21 cellular contexts compared by ENCODE assay signal in the genomic region with DNA sequence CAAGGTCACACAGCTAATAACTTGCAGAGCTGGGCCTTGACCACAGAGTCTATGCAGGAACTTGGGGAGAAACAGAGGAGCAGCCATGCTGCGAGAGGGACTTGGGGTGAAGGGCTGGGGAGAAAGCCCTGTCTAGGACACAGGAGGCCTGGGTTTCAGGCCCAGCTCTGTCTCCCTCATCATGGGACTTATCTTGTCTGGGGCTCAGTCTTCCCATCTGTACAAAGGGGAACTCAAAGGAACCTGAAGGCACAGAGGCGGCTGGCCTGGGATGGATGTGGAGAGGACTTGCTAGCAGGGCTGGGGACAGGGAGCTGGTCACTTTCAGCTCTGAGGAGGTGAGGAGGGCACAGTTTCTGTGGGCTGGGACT. TPM values are rescaled to one million over a fixed set of nuclear protein-coding genes. Genes with fewer than 3 reads are reported as not detected.
A peak's percentile ranks its signal among the peaks of the same experiment; 100 is the strongest.
DNase-seq lines count a peak whose midpoint lies in the region; ATAC-seq and TF ChIP-seq lines count a peak whose summit lies in the region.
"Had no signal": no experiment of that assay in that cellular context is flagged by ENCODE, and none has a peak within 500 bp of the region (broad histone marks: within the 10 kb centered on the region; RNA-seq: fewer than 3 reads in every experiment).

No MANE protein-coding gene starts in this region.

- H3K36me3 Mint-ChIP-seq in endodermal cell (ENCODE audit: low read depth), result no peaks in the 10 kb centered on the region
- H3K36me3 Mint-ChIP-seq: CD14-positive monocyte; CD4-positive, alpha-beta memory T cell had no signal

- TF ChIP-seq RAD21 in liver (IDR thresholded peaks at IDR 0.05), result no peak

- H3K9me3 ChIP-seq in endodermal cell (ENCODE audit: control insufficient read depth, low read length) (no peaks in the 10 kb centered on the region), liver (ENCODE audit: control insufficient read depth in 4 of 4, low read length in 3 of 4) (no peaks in the 10 kb centered on the region), osteoblast (ENCODE audit: low read depth, low read length) (no peaks in the 10 kb centered on the region)
- H3K9me3 ChIP-seq: BLaER1 had no signal

- H3K27me3 ChIP-seq in endodermal cell (ENCODE audit: control insufficient read depth, insufficient read depth, low read length, poor library complexity, severe bottlenecking) (peaks cover 17% of the 10 kb centered on the region), liver (ENCODE audit: control insufficient read depth in 4 of 4, insufficient read depth in 4 of 4, low read length in 3 of 4) (no peaks in the 10 kb centered on the region), osteoblast (ENCODE audit: insufficient read depth, low read length) (peaks cover 10% of the 10 kb centered on the region)
- H3K27me3 ChIP-seq: BLaER1 had no signal

- no peaks in the 10 kb centered on the region for H3K79me2 ChIP-seq in osteoblast (ENCODE audit: insufficient read depth, low read length)

- WGBS in endodermal cell (ENCODE audit: insufficient coverage in 1 of 2, insufficient read length in 1 of 2), 2 experiments, result 88 to 97% methylated on average over 1 to 2 of the region's 2 CpGs
- WGBS in liver, result 91% methylated on average over 2 of the region's 2 CpGs

- no peak for ATAC-seq in HG02938 (IDR thresholded peaks at IDR 0.05; ENCODE audit: unreplicated experiment)
- ATAC-seq: GM12878 had no signal

- no peaks in the 10 kb centered on the region for H4K20me1 ChIP-seq in osteoblast (ENCODE audit: insufficient read depth, low read length)

- no peak overlapping the region for H3K4me2 ChIP-seq in osteoblast (ENCODE audit: insufficient read depth, low read length)
- H3K4me2 ChIP-seq: BLaER1 had no signal

- peaks cover 4% of the 10 kb centered on the region for H3K27me3 Mint-ChIP-seq in endodermal cell (ENCODE audit: insufficient read depth)

- DNase-seq in activated effector memory CD4-positive, alpha-beta T cell treated with anti-CD3 and anti-CD28 coated beads, Interleukin-2, amount 50 U/mL, for 16 hours, result peak; percentile 38
- DNase-seq in activated effector memory CD4-positive, alpha-beta T cell treated with Interleukin-2 at 50 U/mL for 16 hours, result no peak
- DNase-seq in endodermal cell (peak; percentile 35), osteoblast (ENCODE audit: insufficient read length, low spot score, missing footprints) (peak; percentile 19), T-helper 1 cell (no peak)
- DNase-seq in stimulated activated CD4-positive, alpha-beta T cell treated with anti-CD3 and anti-CD28 coated beads, Interleukin-2, amount 100 ng/mL, for 24 hours, result no peak
- DNase-seq: 8988T; CD4-positive, alpha-beta memory T cell; DMS153; DND-41; EL; GOT3; H9 had no signal

- no peak overlapping the region for H3K27ac Mint-ChIP-seq in endodermal cell
- H3K27ac Mint-ChIP-seq: CD4-positive, alpha-beta memory T cell; H9 had no signal

- H2AFZ ChIP-seq in osteoblast (ENCODE audit: low read length), result no peak overlapping the region

- H3K4me3 Mint-ChIP-seq in endodermal cell, result no peak overlapping the region
- H3K4me3 Mint-ChIP-seq: CD14-positive monocyte; CD4-positive, alpha-beta memory T cell; H9 had no signal

- peaks cover 17% of the 10 kb centered on the region for H3K4me1 Mint-ChIP-seq in endodermal cell
- H3K4me1 Mint-ChIP-seq: CD14-positive monocyte; CD4-positive, alpha-beta memory T cell had no signal

- H3K9me3 Mint-ChIP-seq in endodermal cell, result no peaks in the 10 kb centered on the region
- H3K9me3 Mint-ChIP-seq: CD14-positive monocyte; CD4-positive, alpha-beta memory T cell; H9 had no signal

- H3K4me3 ChIP-seq in endodermal cell (ENCODE audit: low read length) (no peak overlapping the region), liver (ENCODE audit: low read depth in 1 of 3, low read length in 3 of 3) (no peak overlapping the region), osteoblast (ENCODE audit: insufficient read depth, low read length) (no peak overlapping the region)
- H3K4me3 ChIP-seq: BLaER1, GM12878 had no signal

- TF ChIP-seq CTCF in endodermal cell (conservative IDR thresholded peaks at IDR 0.05) (no peak), liver (IDR thresholded peaks at IDR 0.05; ENCODE audit: low read depth, low read length, missing input control) (no peak), osteoblast (IDR thresholded peaks at IDR 0.05; ENCODE audit: extremely low read depth, low read depth, low read length) (no peak)

- no peaks in the 10 kb centered on the region for H3K36me3 ChIP-seq in endodermal cell (ENCODE audit: control insufficient read depth, insufficient read depth, low read length)
- peaks cover 3 to 26% (median 20%) of the 10 kb centered on the region in 4 donors for H3K36me3 ChIP-seq in liver (ENCODE audit: control insufficient read depth in 4 of 4, insufficient read depth in 3 of 4, low read depth in 1 of 4, low read length in 3 of 4)
- H3K36me3 ChIP-seq in osteoblast (ENCODE audit: insufficient read depth, low read length), result no peaks in the 10 kb centered on the region
- H3K36me3 ChIP-seq: BLaER1 had no signal

- H3K27ac ChIP-seq in endodermal cell (ENCODE audit: low read depth, low read length) (no peak overlapping the region), liver (ENCODE audit: low read depth in 1 of 2, low read length in 2 of 2) (peak overlapping the region; percentile 62 to 64), osteoblast (ENCODE audit: low read depth, low read length) (no peak overlapping the region)
- H3K27ac ChIP-seq: BLaER1 had no signal

- H3K4me1 ChIP-seq in endodermal cell (ENCODE audit: control insufficient read depth, insufficient read depth, low read length) (no peaks in the 10 kb centered on the region), liver (ENCODE audit: control insufficient read depth in 4 of 4, insufficient read depth in 4 of 4, low read length in 3 of 4) (peaks cover 12 to 51% (median 41%) of the 10 kb centered on the region in 4 donors), osteoblast (ENCODE audit: insufficient read depth, low read length) (no peaks in the 10 kb centered on the region)

- H3K9ac ChIP-seq in endodermal cell (ENCODE audit: extremely low read depth, low read length, poor library complexity, severe bottlenecking) (no peak overlapping the region), liver (ENCODE audit: low read depth in 1 of 2, low read length in 2 of 2) (peak overlapping the region in 1 of 2 donors; percentile 7)
- H3K9ac ChIP-seq: BLaER1 had no signal

TF ChIP-seq in liver, 16 proteins besides CTCF, POLR2A, EP300 and RAD21:
- TF ChIP-seq TAF1 (conservative IDR thresholded peaks at IDR 0.05) (no peak), JUND (IDR thresholded peaks at IDR 0.05) (no peak), HNF4A (conservative IDR thresholded peaks at IDR 0.05) (no peak), FOXA2 (IDR thresholded peaks at IDR 0.05) (no peak), HNF4G (IDR thresholded peaks at IDR 0.05) (no peak), RXRA (IDR thresholded peaks at IDR 0.05) (no peak), YY1 (IDR thresholded peaks at IDR 0.05) (no peak), SP1 (IDR thresholded peaks at IDR 0.05) (no peak), FOXA1 (IDR thresholded peaks at IDR 0.05) (no peak)
- TF ChIP-seq, protein P1, sequence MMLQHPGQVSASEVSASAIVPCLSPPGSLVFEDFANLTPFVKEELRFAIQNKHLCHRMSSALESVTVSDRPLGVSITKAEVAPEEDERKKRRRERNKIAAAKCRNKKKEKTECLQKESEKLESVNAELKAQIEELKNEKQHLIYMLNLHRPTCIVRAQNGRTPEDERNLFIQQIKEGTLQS (IDR thresholded peaks at IDR 0.05), result no peak
- TF ChIP-seq, protein P2, sequence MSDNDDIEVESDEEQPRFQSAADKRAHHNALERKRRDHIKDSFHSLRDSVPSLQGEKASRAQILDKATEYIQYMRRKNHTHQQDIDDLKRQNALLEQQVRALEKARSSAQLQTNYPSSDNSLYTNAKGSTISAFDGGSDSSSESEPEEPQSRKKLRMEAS (IDR thresholded peaks at IDR 0.05), result no peak
- TF ChIP-seq, protein P3, sequence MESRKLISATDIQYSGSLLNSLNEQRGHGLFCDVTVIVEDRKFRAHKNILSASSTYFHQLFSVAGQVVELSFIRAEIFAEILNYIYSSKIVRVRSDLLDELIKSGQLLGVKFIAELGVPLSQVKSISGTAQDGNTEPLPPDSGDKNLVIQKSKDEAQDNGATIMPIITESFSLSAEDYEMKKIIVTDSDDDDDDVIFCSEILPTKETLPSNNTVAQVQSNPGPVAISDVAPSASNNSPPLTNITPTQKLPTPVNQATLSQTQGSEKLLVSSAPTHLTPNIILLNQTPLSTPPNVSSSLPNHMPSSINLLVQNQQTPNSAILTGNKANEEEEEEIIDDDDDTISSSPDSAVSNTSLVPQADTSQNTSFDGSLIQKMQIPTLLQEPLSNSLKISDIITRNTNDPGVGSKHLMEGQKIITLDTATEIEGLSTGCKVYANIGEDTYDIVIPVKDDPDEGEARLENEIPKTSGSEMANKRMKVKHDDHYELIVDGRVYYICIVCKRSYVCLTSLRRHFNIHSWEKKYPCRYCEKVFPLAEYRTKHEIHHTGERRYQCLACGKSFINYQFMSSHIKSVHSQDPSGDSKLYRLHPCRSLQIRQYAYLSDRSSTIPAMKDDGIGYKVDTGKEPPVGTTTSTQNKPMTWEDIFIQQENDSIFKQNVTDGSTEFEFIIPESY (IDR thresholded peaks at IDR 0.05), result no peak

RNA-seq across cellular contexts. Expression of a gene that starts 36.9 kb away (rescaled TPM):
- under 1 TPM in 1 of 2 donors, not detected in 1; 0.13 TPM for total RNA-seq in endodermal cell
- polyA plus RNA-seq in endodermal cell (2013, experiment 1 of 2), result 0.28 TPM
- 0.21 TPM for polyA plus RNA-seq in endodermal cell (2013, experiment 2 of 2)
- not detected for total RNA-seq in liver
- under 1 TPM in 1 of 2 donors, not detected in 1; 0.05 TPM for polyA plus RNA-seq in liver
- not detected in 2 replicates for total RNA-seq in osteoblast
- total RNA-seq: G401, GM12878, HT-29 had no signal
- polyA plus RNA-seq: AG04450, CD14-positive monocyte, GM12878 had no signal

RNA-seq across cellular contexts. Expression of a gene that starts 52.7 kb away (rescaled TPM):
- total RNA-seq in endodermal cell, result 1 to 10 TPM; 1.1 to 1.9 TPM
- 0.71 TPM for polyA plus RNA-seq in endodermal cell (2013, experiment 1 of 2)
- 0.21 TPM for polyA plus RNA-seq in endodermal cell (2013, experiment 2 of 2)
- 100 to 1,000 TPM in 1 of 2 donors, 10 to 100 TPM in 1; 92.1 to 184 TPM for total RNA-seq in liver
- polyA plus RNA-seq in liver, result 100 to 1,000 TPM in 1 of 2 donors, 10 to 100 TPM in 1; 52.7 to 179 TPM
- under 0.01 and 0.72 TPM in 2 replicates for total RNA-seq in osteoblast
- total RNA-seq: G401, H9 had no signal
- polyA plus RNA-seq: AG04450; CD4-positive, alpha-beta memory T cell had no signal

Comparison
In these comparisons a context has a peak if more than half of its experiments do, and no peak if none do; other contexts are left out.
1. DNase-seq: peak in activated effector memory CD4-positive, alpha-beta T cell treated with anti-CD3 and anti-CD28 coated beads, Interleukin-2, amount 50 U/mL, for 16 hours (single experiment), endodermal cell (single experiment) and osteoblast (single experiment); none in activated effector memory CD4-positive, alpha-beta T cell treated with Interleukin-2 at 50 U/mL for 16 hours (single experiment), stimulated activated CD4-positive, alpha-beta T cell treated with anti-CD3 and anti-CD28 coated beads, Interleukin-2, amount 100 ng/mL, for 24 hours (0 of 2) and T-helper 1 cell (0 of 5).
2. H3K27ac ChIP-seq: peak in liver (2 of 2); none in endodermal cell (single experiment) and osteoblast (single experiment).
3. RNA of a gene that starts 52.7 kb away (total RNA-seq): 92.1 to 184 TPM in liver; 1.1 to 1.9 TPM in endodermal cell and under 0.01 to 0.72 TPM in osteoblast; every median in the first group is over 10 times any median in the second.